Comparison of ENCODE assay signal across 8 cellular contexts in the genomic region with DNA sequence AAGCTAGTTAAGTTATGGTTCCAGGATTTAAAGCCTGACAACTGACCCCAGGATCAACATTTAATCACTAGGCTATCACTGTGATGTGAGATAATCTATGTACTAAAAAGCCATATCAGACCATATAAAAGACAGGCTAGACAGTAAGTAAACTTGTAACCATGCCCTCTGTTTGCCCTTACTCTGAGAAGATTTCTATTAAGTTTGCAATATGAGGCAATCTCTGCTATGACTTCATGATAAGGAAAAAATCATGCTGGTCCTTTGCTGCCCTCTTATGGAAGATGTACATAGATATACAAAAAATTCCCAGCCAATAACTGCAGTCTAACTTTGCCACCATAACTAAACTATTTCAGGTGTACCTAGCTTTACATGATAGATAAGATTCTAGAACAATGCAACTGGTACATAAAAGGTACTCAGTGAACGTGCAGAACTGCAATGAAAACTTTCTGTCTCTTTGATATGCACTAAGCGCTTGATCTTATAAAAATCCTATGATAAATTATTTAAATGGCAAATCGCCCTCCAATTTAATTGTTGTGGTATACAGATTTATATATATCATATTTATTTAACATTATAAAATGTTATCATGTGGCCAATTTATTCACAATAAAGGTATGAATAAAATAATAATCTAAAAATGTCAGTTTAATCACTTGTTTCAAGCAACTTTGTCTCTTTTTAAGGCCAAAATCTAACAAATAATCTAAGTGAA.
DNase-seq lines count a peak whose midpoint lies in the region; TF ChIP-seq lines count a peak whose summit lies in the region.

No MANE protein-coding gene starts in this region.

- H3K36me3 ChIP-seq in adipocyte (ENCODE audit: control insufficient read depth, insufficient read depth, low read length, severe bottlenecking) (peaks cover 3% of the 10 kb centered on the region), hepatocyte (replicated peaks; ENCODE audit: insufficient read depth, low read depth) (no peaks in the 10 kb centered on the region), stomach (peaks cover 0 to 7% (median 1%) of the 10 kb centered on the region in 4 donors)

- TF ChIP-seq EP300 in stomach (IDR thresholded peaks at IDR 0.05) = no peak

- TF ChIP-seq CTCF in AG04450 (IDR thresholded peaks at IDR 0.05; ENCODE audit: low read depth, low read length) = peak; percentile 72
- TF ChIP-seq CTCF in GM12865 (IDR thresholded peaks at IDR 0.05; ENCODE audit: insufficient read depth, low read depth, low read length, missing control alignments) = peak; percentile 27
- TF ChIP-seq CTCF in hepatocyte (IDR thresholded peaks at IDR 0.05; ENCODE audit: poor library complexity) = peak; percentile 64
- peak in 5 of 7 experiments; percentile 23 to 75 (median 52) for TF ChIP-seq CTCF in stomach (IDR thresholded peaks at IDR 0.05)

- 71% methylated on average over 3 of the region's 3 CpGs for WGBS in hepatocyte (ENCODE audit: low lambda C conversion rate, missing lambda C conversion rate)
- WGBS in stomach, 5 donors = 33 to 52% (median 50%) methylated on average over 3 of the region's 3 CpGs

- no peaks in the 10 kb centered on the region for H3K9me2 ChIP-seq in hepatocyte (replicated peaks; ENCODE audit: insufficient read depth)

- peak; percentile 59 for DNase-seq in AG04450 (ENCODE audit: low read depth, low spot score)
- peak; percentile 49 for DNase-seq in GM12865 (ENCODE audit: low read depth)
- peak; percentile 83 for DNase-seq in NCI-H460 (ENCODE audit: extremely low read depth, low read depth)
- peak; percentile 98 for DNase-seq in adipocyte (ENCODE audit: low read depth)
- DNase-seq in hepatocyte (ENCODE audit: low spot score) = peak; percentile 88
- DNase-seq in stomach = no peak
- no peak for DNase-seq in nucleus accumbens (lab: John Stamatoyannopoulos, UW)
- no peak for DNase-seq in GM19240 (ENCODE audit: insufficient read length, low spot score)

- H3K4me1 ChIP-seq in adipocyte (ENCODE audit: control insufficient read depth, insufficient read depth, low read length) (peaks cover 15% of the 10 kb centered on the region), hepatocyte (ENCODE audit: insufficient read depth) (peaks cover 4% of the 10 kb centered on the region), stomach (peaks cover 6 to 37% (median 20%) of the 10 kb centered on the region in 4 donors)

- H3K4me3 ChIP-seq in AG04450 (ENCODE audit: low read depth, low read length) (no peak overlapping the region), GM12865 (ENCODE audit: low read depth, low read length) (no peak overlapping the region), adipocyte (ENCODE audit: low read length) (no peak overlapping the region), hepatocyte (no peak overlapping the region), stomach (no peak overlapping the region)

- H3K27ac ChIP-seq in AG04450 (ENCODE audit: low read depth, low read length) (no peak overlapping the region), hepatocyte (peak overlapping the region; percentile 73), stomach (peak overlapping the region in 4 of 5 donors; percentile 1 to 44 (median 11))

- H3K79me2 ChIP-seq in hepatocyte = peaks cover 77% of the 10 kb centered on the region

- no peak overlapping the region for H2AFZ ChIP-seq in hepatocyte

- H3K9ac ChIP-seq in adipocyte (ENCODE audit: low read length) = peak overlapping the region; percentile 20

- intact Hi-C loops in stomach (cut with DNase I; ENCODE audit: low total_unique reads) = no loop called here

- H3K9me3 ChIP-seq in AG04450 (ENCODE audit: control insufficient read depth, insufficient read depth, low read length) = no peaks in the 10 kb centered on the region
- no peaks in the 10 kb centered on the region for H3K9me3 ChIP-seq in adipocyte (ENCODE audit: control insufficient read depth, low read length)
- no peaks in the 10 kb centered on the region for H3K9me3 ChIP-seq in hepatocyte (ENCODE audit: low read depth)
- H3K9me3 ChIP-seq in stomach = no peaks in the 10 kb centered on the region

- H3K27me3 ChIP-seq in AG04450 (ENCODE audit: control insufficient read depth, insufficient read depth, low read length) (no peaks in the 10 kb centered on the region), adipocyte (replicated peaks; ENCODE audit: control insufficient read depth, insufficient read depth, low read length) (no peaks in the 10 kb centered on the region), hepatocyte (no peaks in the 10 kb centered on the region), stomach (no peaks in the 10 kb centered on the region)

- CTCF ChIA-PET in AG04450 (lab: Charles Lee) = interaction anchor here (0.7 to 2.2 kb wide), 17 partner anchors 10 to 729 kb away, joined by 3 to 12 read pairs (median 4); partner anchors contain the start of gene FAM50B

- H4K20me1 ChIP-seq in hepatocyte (ENCODE audit: insufficient read depth, poor library complexity, severe bottlenecking) = no peaks in the 10 kb centered on the region

- no peak for TF ChIP-seq POLR2A in stomach (IDR thresholded peaks at IDR 0.05)

- peak overlapping the region; percentile 12 for H3K4me2 ChIP-seq in hepatocyte

- POLR2A ChIA-PET in AG04450 (lab: Yijun Ruan, JAX) = no interaction called here

Comparison
In these comparisons a context has a peak if more than half of its experiments do, and no peak if none do; other contexts are left out.
1. DNase-seq: peak in AG04450 (single experiment), GM12865 (single experiment), NCI-H460 (single experiment), adipocyte (single experiment) and hepatocyte (single experiment); none in stomach (single experiment), nucleus accumbens (0 of 56) and GM19240 (single experiment).
2. Peak in every context shown above with its lines, with median percentiles within 50 percentile points of each other: CTCF ChIP-seq.